ENCODE assay signal across 8 cellular contexts in genomic region chr13:112688560-112689497, GRCh38. TPM values are rescaled to one million over a fixed set of nuclear protein-coding genes. Genes with fewer than 3 reads are reported as not detected.
A peak's percentile ranks its signal among the peaks of the same experiment; 100 is the strongest.
DNase-seq lines count a peak whose midpoint lies in the region; ATAC-seq and TF ChIP-seq lines count a peak whose summit lies in the region.

No MANE protein-coding gene starts in this region.

- in situ Hi-C loops in astrocyte of the spinal cord (cut with HindIII; ENCODE audit: low sequenced_read_pairs): no loop called here

- intact Hi-C loops in Right ventricle myocardium inferior (cut with DNase I): loop anchor here (1.0 to 10.0 kb wide), 3 partner anchors 22 to 126 kb away; no protein-coding TSS in a partner anchor
- intact Hi-C loops in left cardiac atrium (cut with DNase I): no loop called here

- no peak for DNase-seq in Right ventricle myocardium inferior (ENCODE audit: missing footprints)
- DNase-seq in left cardiac atrium: no peak
- DNase-seq in SKM-1 treated with dmso at 0.1 percent for 144 hours (lab: John Stamatoyannopoulos, UW; ENCODE audit: unreplicated experiment): peak; percentile 89
- peak; percentile 2 for DNase-seq in astrocyte of the spinal cord (ENCODE audit: low read depth, low spot score)
- DNase-seq in kidney tubule cell (ENCODE audit: low spot score): peak; percentile 33
- DNase-seq in stimulated activated CD4-positive, alpha-beta T cell treated with anti-CD3 and anti-CD28 coated beads, Interleukin-2, amount 100 ng/mL, for 48 hours: peak; percentile 54 to 60
- no peak for DNase-seq in COLO829 (ENCODE audit: low spot score)

- ATAC-seq in Right ventricle myocardium inferior: peak; percentile 1
- no peak for ATAC-seq in left cardiac atrium
- ATAC-seq in HG03159 (IDR thresholded peaks at IDR 0.05; ENCODE audit: unreplicated experiment): no peak

- H3K4me3 ChIP-seq in astrocyte of the spinal cord (ENCODE audit: low read depth, low read length): peak overlapping the region; percentile 57

- no peak for TF ChIP-seq CTCF in astrocyte of the spinal cord (IDR thresholded peaks at IDR 0.05; ENCODE audit: low read depth, low read length)

RNA-seq across cellular contexts. Expression of gene ATP11A, which starts 1.0 kb away (rescaled TPM):
- 89.9 TPM for total RNA-seq in Right ventricle myocardium inferior
- total RNA-seq in left cardiac atrium: 10 to 100 TPM; 58.5 to 69.9 TPM

Comparison
In these comparisons a context has a peak if more than half of its experiments do, and no peak if none do; other contexts are left out.
1. DNase-seq: peak in SKM-1 treated with dmso at 0.1 percent for 144 hours (single experiment), astrocyte of the spinal cord (single experiment), kidney tubule cell (single experiment) and stimulated activated CD4-positive, alpha-beta T cell treated with anti-CD3 and anti-CD28 coated beads, Interleukin-2, amount 100 ng/mL, for 48 hours (2 of 2); none in Right ventricle myocardium inferior (single experiment), left cardiac atrium (single experiment) and COLO829 (single experiment).